1 cellular context compared by ENCODE assay signal in genomic region chrX:72634321-72634720, GRCh38.
TF ChIP-seq lines count a peak whose summit lies in the region.

No MANE protein-coding gene starts in this region.

TF ChIP-seq in WTC11, 78 proteins besides CTCF, POLR2A, EP300 and RAD21 (continued from another document):
- TF ChIP-seq, protein P1, sequence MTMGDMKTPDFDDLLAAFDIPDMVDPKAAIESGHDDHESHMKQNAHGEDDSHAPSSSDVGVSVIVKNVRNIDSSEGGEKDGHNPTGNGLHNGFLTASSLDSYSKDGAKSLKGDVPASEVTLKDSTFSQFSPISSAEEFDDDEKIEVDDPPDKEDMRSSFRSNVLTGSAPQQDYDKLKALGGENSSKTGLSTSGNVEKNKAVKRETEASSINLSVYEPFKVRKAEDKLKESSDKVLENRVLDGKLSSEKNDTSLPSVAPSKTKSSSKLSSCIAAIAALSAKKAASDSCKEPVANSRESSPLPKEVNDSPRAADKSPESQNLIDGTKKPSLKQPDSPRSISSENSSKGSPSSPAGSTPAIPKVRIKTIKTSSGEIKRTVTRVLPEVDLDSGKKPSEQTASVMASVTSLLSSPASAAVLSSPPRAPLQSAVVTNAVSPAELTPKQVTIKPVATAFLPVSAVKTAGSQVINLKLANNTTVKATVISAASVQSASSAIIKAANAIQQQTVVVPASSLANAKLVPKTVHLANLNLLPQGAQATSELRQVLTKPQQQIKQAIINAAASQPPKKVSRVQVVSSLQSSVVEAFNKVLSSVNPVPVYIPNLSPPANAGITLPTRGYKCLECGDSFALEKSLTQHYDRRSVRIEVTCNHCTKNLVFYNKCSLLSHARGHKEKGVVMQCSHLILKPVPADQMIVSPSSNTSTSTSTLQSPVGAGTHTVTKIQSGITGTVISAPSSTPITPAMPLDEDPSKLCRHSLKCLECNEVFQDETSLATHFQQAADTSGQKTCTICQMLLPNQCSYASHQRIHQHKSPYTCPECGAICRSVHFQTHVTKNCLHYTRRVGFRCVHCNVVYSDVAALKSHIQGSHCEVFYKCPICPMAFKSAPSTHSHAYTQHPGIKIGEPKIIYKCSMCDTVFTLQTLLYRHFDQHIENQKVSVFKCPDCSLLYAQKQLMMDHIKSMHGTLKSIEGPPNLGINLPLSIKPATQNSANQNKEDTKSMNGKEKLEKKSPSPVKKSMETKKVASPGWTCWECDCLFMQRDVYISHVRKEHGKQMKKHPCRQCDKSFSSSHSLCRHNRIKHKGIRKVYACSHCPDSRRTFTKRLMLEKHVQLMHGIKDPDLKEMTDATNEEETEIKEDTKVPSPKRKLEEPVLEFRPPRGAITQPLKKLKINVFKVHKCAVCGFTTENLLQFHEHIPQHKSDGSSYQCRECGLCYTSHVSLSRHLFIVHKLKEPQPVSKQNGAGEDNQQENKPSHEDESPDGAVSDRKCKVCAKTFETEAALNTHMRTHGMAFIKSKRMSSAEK (CRISPR knock-in tag; IDR thresholded peaks at IDR 0.05; ENCODE audit: borderline replicate concordance) = no peak
- no peak for TF ChIP-seq ELF4 (CRISPR knock-in tag; IDR thresholded peaks at IDR 0.05; ENCODE audit: low read depth)
- TF ChIP-seq, protein P2, sequence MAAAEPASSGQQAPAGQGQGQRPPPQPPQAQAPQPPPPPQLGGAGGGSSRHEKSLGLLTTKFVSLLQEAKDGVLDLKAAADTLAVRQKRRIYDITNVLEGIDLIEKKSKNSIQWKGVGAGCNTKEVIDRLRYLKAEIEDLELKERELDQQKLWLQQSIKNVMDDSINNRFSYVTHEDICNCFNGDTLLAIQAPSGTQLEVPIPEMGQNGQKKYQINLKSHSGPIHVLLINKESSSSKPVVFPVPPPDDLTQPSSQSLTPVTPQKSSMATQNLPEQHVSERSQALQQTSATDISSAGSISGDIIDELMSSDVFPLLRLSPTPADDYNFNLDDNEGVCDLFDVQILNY (CRISPR knock-in tag; IDR thresholded peaks at IDR 0.05) = no peak
- TF ChIP-seq FOXP4 (CRISPR knock-in tag; IDR thresholded peaks at IDR 0.05) = no peak
- TF ChIP-seq TEAD4 (CRISPR knock-in tag; IDR thresholded peaks at IDR 0.05) = no peak
- TF ChIP-seq, protein P3, sequence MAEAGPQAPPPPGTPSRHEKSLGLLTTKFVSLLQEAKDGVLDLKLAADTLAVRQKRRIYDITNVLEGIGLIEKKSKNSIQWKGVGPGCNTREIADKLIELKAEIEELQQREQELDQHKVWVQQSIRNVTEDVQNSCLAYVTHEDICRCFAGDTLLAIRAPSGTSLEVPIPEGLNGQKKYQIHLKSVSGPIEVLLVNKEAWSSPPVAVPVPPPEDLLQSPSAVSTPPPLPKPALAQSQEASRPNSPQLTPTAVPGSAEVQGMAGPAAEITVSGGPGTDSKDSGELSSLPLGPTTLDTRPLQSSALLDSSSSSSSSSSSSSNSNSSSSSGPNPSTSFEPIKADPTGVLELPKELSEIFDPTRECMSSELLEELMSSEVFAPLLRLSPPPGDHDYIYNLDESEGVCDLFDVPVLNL (CRISPR knock-in tag; IDR thresholded peaks at IDR 0.05; ENCODE audit: borderline replicate concordance, low read depth) = no peak
TF ChIP-seq in WTC11: peak in this region for 0.
